In the genomic region with DNA sequence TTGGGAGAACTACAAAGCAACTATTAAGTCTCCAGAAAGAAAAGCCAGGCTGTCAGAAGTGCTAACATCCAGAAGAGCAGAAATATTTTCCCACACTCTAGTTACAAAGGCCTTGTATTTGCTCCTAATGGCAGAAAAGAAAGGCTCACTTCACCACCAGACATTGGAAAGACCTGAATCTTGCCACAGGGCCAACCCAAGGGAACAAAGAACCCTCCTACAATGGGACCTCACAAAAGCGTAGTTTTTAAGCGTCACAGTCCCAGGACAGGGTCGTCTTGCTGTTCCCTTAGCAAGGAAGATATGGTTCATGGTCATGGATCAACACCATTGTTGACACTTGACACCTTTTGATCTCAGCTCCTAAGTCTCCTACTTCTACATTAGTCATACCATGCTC, we compare ENCODE assay signal across 28 cellular contexts.
"Had no signal": no experiment of that assay in that cellular context is flagged by ENCODE, and none has a peak within 500 bp of the region (broad histone marks: within the 10 kb centered on the region; RNA-seq: fewer than 3 reads in every experiment).

No MANE protein-coding gene starts in this region.

- ATAC-seq: activated CD4-positive, alpha-beta T cell treated with anti-CD3 and anti-CD28 coated beads for 36 hours; activated CD8-positive, alpha-beta memory T cell treated with anti-CD3 and anti-CD28 coated beads, Interleukin-2, amount 10 ng/mL, durations not matched to agents 7 days and 5 days; activated CD8-positive, alpha-beta T cell treated with anti-CD3 and anti-CD28 coated beads, Interleukin-2, amount 10 ng/mL, durations not matched to agents 7 days and 5 days; activated naive CD4-positive, alpha-beta T cell treated with anti-CD3 and anti-CD28 coated beads, Interleukin-2, amount 50 U/mL, for 72 hours; activated T-cell treated with anti-CD3 and anti-CD28 coated beads, Interleukin-2, amount 50 U/mL, for 72 hours had no signal

- H3K4me1 Mint-ChIP-seq: activated CD4-positive, alpha-beta T cell treated with anti-CD3 and anti-CD28 coated beads for 36 hours; activated CD4-positive, alpha-beta T cell treated with anti-CD3 and anti-CD28 coated beads, Interleukin-2, amount 10 ng/mL, durations not matched to agents 24 days and 14 days; activated CD8-positive, alpha-beta memory T cell treated with anti-CD3 and anti-CD28 coated beads, Interleukin-2, amount 10 ng/mL, durations not matched to agents 7 days and 5 days; activated naive CD4-positive, alpha-beta T cell treated with anti-CD3 and anti-CD28 coated beads, Interleukin-2, amount 10 ng/mL, durations not matched to agents 7 days and 5 days; activated naive CD8-positive, alpha-beta T cell treated with anti-CD3 and anti-CD28 coated beads, Interleukin-2, amount 10 ng/mL, durations not matched to agents 7 days and 5 days; brain had no signal

- H3K4me3 Mint-ChIP-seq: activated CD4-positive, alpha-beta memory T cell treated with anti-CD3 and anti-CD28 coated beads for 36 hours; activated CD4-positive, alpha-beta T cell treated with anti-CD3 and anti-CD28 coated beads for 36 hours; activated CD4-positive, alpha-beta T cell treated with anti-CD3 and anti-CD28 coated beads, Interleukin-2, amount 10 ng/mL, durations not matched to agents 24 days and 14 days; activated CD8-positive, alpha-beta memory T cell treated with anti-CD3 and anti-CD28 coated beads, Interleukin-2, amount 10 ng/mL, durations not matched to agents 7 days and 5 days; activated CD8-positive, alpha-beta T cell treated with anti-CD3 and anti-CD28 coated beads, Interleukin-2, amount 10 ng/mL, durations not matched to agents 7 days and 5 days; activated naive CD4-positive, alpha-beta T cell treated with anti-CD3 and anti-CD28 coated beads, Interleukin-2, amount 10 ng/mL, durations not matched to agents 7 days and 5 days; activated naive CD8-positive, alpha-beta T cell treated with anti-CD3 and anti-CD28 coated beads, Interleukin-2, amount 10 ng/mL, durations not matched to agents 7 days and 5 days; activated T-cell treated with anti-CD3 and anti-CD28 coated beads, Interleukin-2, amount 50 U/mL, for 24 hours; activated T-cell treated with anti-CD3 and anti-CD28 coated beads, Interleukin-2, amount 50 U/mL, for 72 hours; brain had no signal

- H3K36me3 ChIP-seq: ascending aorta, breast epithelium, cardiac muscle cell, colonic mucosa, esophagus squamous epithelium had no signal

- H3K36me3 Mint-ChIP-seq: activated CD4-positive, alpha-beta memory T cell treated with anti-CD3 and anti-CD28 coated beads for 36 hours; activated CD8-positive, alpha-beta memory T cell treated with anti-CD3 and anti-CD28 coated beads, Interleukin-2, amount 10 ng/mL, durations not matched to agents 7 days and 5 days; activated naive CD4-positive, alpha-beta T cell treated with anti-CD3 and anti-CD28 coated beads, Interleukin-2, amount 10 ng/mL, durations not matched to agents 7 days and 5 days; activated naive CD4-positive, alpha-beta T cell treated with anti-CD3 and anti-CD28 coated beads, Interleukin-2, amount 50 U/mL, for 72 hours; activated naive CD8-positive, alpha-beta T cell treated with anti-CD3 and anti-CD28 coated beads, Interleukin-2, amount 10 ng/mL, durations not matched to agents 7 days and 5 days had no signal

- H3K9me3 Mint-ChIP-seq: activated CD4-positive, alpha-beta memory T cell treated with anti-CD3 and anti-CD28 coated beads for 36 hours; activated CD4-positive, alpha-beta T cell treated with anti-CD3 and anti-CD28 coated beads, Interleukin-2, amount 10 ng/mL, durations not matched to agents 24 days and 14 days; activated naive CD4-positive, alpha-beta T cell treated with anti-CD3 and anti-CD28 coated beads, Interleukin-2, amount 10 ng/mL, durations not matched to agents 7 days and 5 days; activated naive CD4-positive, alpha-beta T cell treated with anti-CD3 and anti-CD28 coated beads, Interleukin-2, amount 50 U/mL, for 72 hours; activated naive CD8-positive, alpha-beta T cell treated with anti-CD3 and anti-CD28 coated beads, Interleukin-2, amount 10 ng/mL, durations not matched to agents 7 days and 5 days; activated T-cell treated with anti-CD3 and anti-CD28 coated beads, Interleukin-2, amount 50 U/mL, for 24 hours; activated T-cell treated with anti-CD3 and anti-CD28 coated beads, Interleukin-2, amount 50 U/mL, for 72 hours had no signal

- DNase-seq: activated CD4-positive, alpha-beta memory T cell treated with anti-CD3 and anti-CD28 coated beads for 36 hours; activated CD4-positive, alpha-beta T cell treated with anti-CD3 and anti-CD28 coated beads for 36 hours; activated CD4-positive, alpha-beta T cell treated with anti-CD3 and anti-CD28 coated beads, Interleukin-2, amount 10 ng/mL, durations not matched to agents 24 days and 14 days; activated CD4-positive, CD25-positive, alpha-beta regulatory T cell; activated CD4-positive, CD25-positive, alpha-beta regulatory T cell treated with anti-CD3 and anti-CD28 coated beads, Interleukin-2, amount 50 U/mL, for 72 hours; activated CD8-positive, alpha-beta memory T cell treated with anti-CD3 and anti-CD28 coated beads, Interleukin-2, amount 10 ng/mL, durations not matched to agents 7 days and 5 days; activated CD8-positive, alpha-beta memory T cell treated with anti-CD3 and anti-CD28 coated beads, Interleukin-2, amount 50 U/mL, for 48 hours; activated CD8-positive, alpha-beta T cell treated with anti-CD3 and anti-CD28 coated beads, Interleukin-2, amount 10 ng/mL, durations not matched to agents 7 days and 5 days; activated gamma-delta T cell; activated naive CD4-positive, alpha-beta T cell; activated naive CD4-positive, alpha-beta T cell treated with anti-CD3 and anti-CD28 coated beads, Interleukin-2, amount 10 ng/mL, durations not matched to agents 7 days and 5 days; activated naive CD8-positive, alpha-beta T cell treated with anti-CD3 and anti-CD28 coated beads, Interleukin-2, amount 10 ng/mL, durations not matched to agents 7 days and 5 days; activated T-cell treated with anti-CD3 and anti-CD28 coated beads for 4 hours; activated T-cell treated with anti-CD3 and anti-CD28 coated beads, Interleukin-2, amount 50 U/mL, for 24 hours; activated T-cell treated with anti-CD3 and anti-CD28 coated beads, Interleukin-2, amount 50 U/mL, for 72 hours; central memory CD4-positive, alpha-beta T cell; cerebellar nuclear complex; colonic mucosa; effector CD8-positive, alpha-beta T cell; esophagus squamous epithelium; head of caudate nucleus; T-helper 2 cell had no signal

- H3K9me3 ChIP-seq: ascending aorta, breast epithelium, colonic mucosa, esophagus squamous epithelium had no signal

- H3K27me3 Mint-ChIP-seq: activated CD4-positive, alpha-beta T cell treated with anti-CD3 and anti-CD28 coated beads for 36 hours; brain had no signal

- H3K4me1 ChIP-seq: ascending aorta, breast epithelium, colonic mucosa, esophagus squamous epithelium had no signal

- H3K27ac Mint-ChIP-seq: activated CD4-positive, alpha-beta memory T cell treated with anti-CD3 and anti-CD28 coated beads for 36 hours; activated CD4-positive, alpha-beta T cell treated with anti-CD3 and anti-CD28 coated beads for 36 hours; activated CD4-positive, alpha-beta T cell treated with anti-CD3 and anti-CD28 coated beads, Interleukin-2, amount 10 ng/mL, durations not matched to agents 24 days and 14 days; activated CD8-positive, alpha-beta memory T cell treated with anti-CD3 and anti-CD28 coated beads, Interleukin-2, amount 10 ng/mL, durations not matched to agents 7 days and 5 days; activated CD8-positive, alpha-beta T cell treated with anti-CD3 and anti-CD28 coated beads, Interleukin-2, amount 10 ng/mL, durations not matched to agents 7 days and 5 days; activated naive CD4-positive, alpha-beta T cell treated with anti-CD3 and anti-CD28 coated beads, Interleukin-2, amount 10 ng/mL, durations not matched to agents 7 days and 5 days; activated naive CD4-positive, alpha-beta T cell treated with anti-CD3 and anti-CD28 coated beads, Interleukin-2, amount 50 U/mL, for 72 hours; activated naive CD8-positive, alpha-beta T cell treated with anti-CD3 and anti-CD28 coated beads, Interleukin-2, amount 10 ng/mL, durations not matched to agents 7 days and 5 days; activated T-cell treated with anti-CD3 and anti-CD28 coated beads, Interleukin-2, amount 50 U/mL, for 24 hours; activated T-cell treated with anti-CD3 and anti-CD28 coated beads, Interleukin-2, amount 50 U/mL, for 72 hours; brain had no signal

- H3K27ac ChIP-seq: ascending aorta, breast epithelium, cardiac muscle cell, colonic mucosa, epithelial cell of prostate, esophagus squamous epithelium had no signal

- H3K27me3 ChIP-seq: ascending aorta, breast epithelium, cardiac muscle cell, colonic mucosa had no signal

- H3K4me3 ChIP-seq: ascending aorta, breast epithelium, cardiac muscle cell, colonic mucosa, esophagus squamous epithelium had no signal
